1 cellular context compared by ENCODE assay signal in the genomic region with DNA sequence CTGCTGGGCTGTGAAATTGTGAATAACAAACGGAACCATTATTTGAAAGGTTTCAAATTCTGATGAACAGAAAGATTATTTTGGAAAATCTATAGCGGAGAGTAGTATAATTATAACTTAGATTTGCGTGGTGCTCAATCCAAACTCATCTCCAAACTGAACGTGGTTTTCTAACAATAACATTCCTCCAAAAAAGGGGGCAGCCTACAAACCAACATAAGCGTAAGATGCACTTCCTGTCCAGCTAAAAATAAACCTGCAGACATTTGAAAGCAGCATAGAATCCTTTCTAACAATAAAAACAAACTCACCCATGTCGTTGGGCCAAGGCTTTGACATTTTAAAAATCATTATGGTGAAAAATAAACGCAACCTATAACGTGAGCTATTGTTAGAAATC.
TF ChIP-seq lines count a peak whose summit lies in the region.

No MANE protein-coding gene starts in this region.

TF ChIP-seq in endothelial cell of umbilical vein, 7 proteins besides CTCF, POLR2A, EP300 and RAD21:
- TF ChIP-seq JUN (IDR thresholded peaks at IDR 0.05; ENCODE audit: borderline replicate concordance, insufficient read depth, insufficient read length, low read depth) (no peak), POLR2AphosphoS5 (IDR thresholded peaks at IDR 0.05; ENCODE audit: insufficient read depth, low read depth, low read length) (no peak), GATA2 (IDR thresholded peaks at IDR 0.05; ENCODE audit: insufficient read depth, insufficient read length, low read depth, low read length) (no peak), EZH2 (IDR thresholded peaks at IDR 0.05; ENCODE audit: borderline replicate concordance, low read depth, low read length, severe bottlenecking) (no peak), MYC (IDR thresholded peaks at IDR 0.05; ENCODE audit: low read depth, low read length) (no peak), FOS (IDR thresholded peaks at IDR 0.05; ENCODE audit: borderline replicate concordance, insufficient read depth, low read length) (no peak)
- TF ChIP-seq, protein P1, sequence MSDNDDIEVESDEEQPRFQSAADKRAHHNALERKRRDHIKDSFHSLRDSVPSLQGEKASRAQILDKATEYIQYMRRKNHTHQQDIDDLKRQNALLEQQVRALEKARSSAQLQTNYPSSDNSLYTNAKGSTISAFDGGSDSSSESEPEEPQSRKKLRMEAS (IDR thresholded peaks at IDR 0.05; ENCODE audit: insufficient read depth, insufficient read length) = no peak
